Comparison of ENCODE assay signal across 8 cellular contexts in genomic region chr19:680287-681028, GRCh38. TPM values are rescaled to one million over a fixed set of nuclear protein-coding genes. Genes with fewer than 3 reads are reported as not detected.
DNase-seq lines count a peak whose midpoint lies in the region; ATAC-seq and TF ChIP-seq lines count a peak whose summit lies in the region.

No MANE protein-coding gene starts in this region.

- no peaks in the 10 kb centered on the region for H3K4me1 Mint-ChIP-seq in activated T-helper 17 cell treated with anti-CD3 and anti-CD28 coated beads, Interleukin-2, amount 50 U/mL, for 72 hours
- peaks cover 13% of the 10 kb centered on the region for H3K4me1 Mint-ChIP-seq in nephron progenitor cell
- peaks cover 6% of the 10 kb centered on the region for H3K4me1 Mint-ChIP-seq in stimulated activated naive CD8-positive, alpha-beta T cell treated with anti-CD3 and anti-CD28 coated beads, Interleukin-15, Interleukin-2, amounts not matched to agents 100 ng/mL and 50 ng/mL, for 24 hours (ENCODE audit: low read depth)

- H3K27ac Mint-ChIP-seq in activated T-helper 17 cell treated with anti-CD3 and anti-CD28 coated beads, Interleukin-2, amount 50 U/mL, for 72 hours = peak overlapping the region; percentile 95
- H3K27ac Mint-ChIP-seq in nephron progenitor cell = peak overlapping the region; percentile 98
- H3K27ac Mint-ChIP-seq in stimulated activated naive CD8-positive, alpha-beta T cell treated with anti-CD3 and anti-CD28 coated beads, Interleukin-15, Interleukin-2, amounts not matched to agents 100 ng/mL and 50 ng/mL, for 24 hours = peak overlapping the region; percentile 99

- H3K36me3 Mint-ChIP-seq in activated T-helper 17 cell treated with anti-CD3 and anti-CD28 coated beads, Interleukin-2, amount 50 U/mL, for 72 hours (ENCODE audit: low read depth) = no peaks in the 10 kb centered on the region
- no peaks in the 10 kb centered on the region for H3K36me3 Mint-ChIP-seq in nephron progenitor cell (ENCODE audit: low read depth)
- no peaks in the 10 kb centered on the region for H3K36me3 Mint-ChIP-seq in stimulated activated naive CD8-positive, alpha-beta T cell treated with anti-CD3 and anti-CD28 coated beads, Interleukin-15, Interleukin-2, amounts not matched to agents 100 ng/mL and 50 ng/mL, for 24 hours (ENCODE audit: low read depth)

- H3K4me3 ChIP-seq in fibroblast of pulmonary artery (replicated peaks; ENCODE audit: low read depth, low read length) = peak overlapping the region; percentile 60

- ATAC-seq in activated T-helper 17 cell treated with anti-CD3 and anti-CD28 coated beads, Interleukin-2, amount 50 U/mL, for 72 hours (replicated peaks) = peak; percentile 88

- H3K4me3 Mint-ChIP-seq in activated T-helper 17 cell treated with anti-CD3 and anti-CD28 coated beads, Interleukin-2, amount 50 U/mL, for 72 hours = peak overlapping the region; percentile 83
- peak overlapping the region; percentile 86 for H3K4me3 Mint-ChIP-seq in nephron progenitor cell
- H3K4me3 Mint-ChIP-seq in stimulated activated naive CD8-positive, alpha-beta T cell treated with anti-CD3 and anti-CD28 coated beads, Interleukin-15, Interleukin-2, amounts not matched to agents 100 ng/mL and 50 ng/mL, for 24 hours = peak overlapping the region; percentile 88

- TF ChIP-seq CTCF in fibroblast of pulmonary artery (IDR thresholded peaks at IDR 0.05; ENCODE audit: low read length, missing control alignments) = peak; percentile 7
- TF ChIP-seq CTCF in nephron progenitor cell (IDR thresholded peaks at IDR 0.05) = no peak

- no peaks in the 10 kb centered on the region for H3K9me3 Mint-ChIP-seq in activated T-helper 17 cell treated with anti-CD3 and anti-CD28 coated beads, Interleukin-2, amount 50 U/mL, for 72 hours
- H3K9me3 Mint-ChIP-seq in nephron progenitor cell = no peaks in the 10 kb centered on the region
- H3K9me3 Mint-ChIP-seq in stimulated activated naive CD8-positive, alpha-beta T cell treated with anti-CD3 and anti-CD28 coated beads, Interleukin-15, Interleukin-2, amounts not matched to agents 100 ng/mL and 50 ng/mL, for 24 hours = no peaks in the 10 kb centered on the region

- DNase-seq in ELF-1 (ENCODE audit: low read depth, low spot score) (peak; percentile 94), GOT3 (lab: John Stamatoyannopoulos, UW) (peak; percentile 94), LHCN-M2 (ENCODE audit: low read depth) (peak; percentile 94), RKO (ENCODE audit: low spot score) (peak; percentile 96), fibroblast of pulmonary artery (ENCODE audit: low read depth) (peak; percentile 99), nephron progenitor cell (peak; percentile 100)

- H3K27me3 Mint-ChIP-seq in activated T-helper 17 cell treated with anti-CD3 and anti-CD28 coated beads, Interleukin-2, amount 50 U/mL, for 72 hours = peaks cover under 1% of the 10 kb centered on the region
- H3K27me3 Mint-ChIP-seq in nephron progenitor cell (ENCODE audit: low read depth, poor library complexity) = peaks cover 15% of the 10 kb centered on the region
- H3K27me3 Mint-ChIP-seq in stimulated activated naive CD8-positive, alpha-beta T cell treated with anti-CD3 and anti-CD28 coated beads, Interleukin-15, Interleukin-2, amounts not matched to agents 100 ng/mL and 50 ng/mL, for 24 hours = peaks cover 1% of the 10 kb centered on the region

RNA-seq across cellular contexts. Expression of gene FSTL3, which starts 4.3 kb away (rescaled TPM):
- 125 and 217 TPM in 2 replicates for total RNA-seq in LHCN-M2 (2014; rRNA removed)
- 206 TPM for polyA plus RNA-seq in LHCN-M2 (2012)
- total RNA-seq in activated T-helper 17 cell treated with anti-CD3 and anti-CD28 coated beads, Interleukin-2, amount 50 U/mL, for 72 hours = 1 to 10 TPM; 7.0 to 9.1 TPM

RNA-seq across cellular contexts. Expression of gene PRSS57, which starts 14.8 kb away (rescaled TPM):
- total RNA-seq in LHCN-M2 (2014; rRNA removed) = not detected in 2 replicates
- not detected for polyA plus RNA-seq in LHCN-M2 (2012)
- not detected for total RNA-seq in activated T-helper 17 cell treated with anti-CD3 and anti-CD28 coated beads, Interleukin-2, amount 50 U/mL, for 72 hours

RNA-seq across cellular contexts. Expression of gene RNF126, which starts 17.4 kb away (rescaled TPM):
- total RNA-seq in LHCN-M2 (2014; rRNA removed) = 73.6 and 88.4 TPM in 2 replicates
- polyA plus RNA-seq in LHCN-M2 (2012) = 50.6 TPM
- total RNA-seq in activated T-helper 17 cell treated with anti-CD3 and anti-CD28 coated beads, Interleukin-2, amount 50 U/mL, for 72 hours = 100 to 1,000 TPM in 1 of 2 donors, 10 to 100 TPM in 1; 74.0 to 103 TPM

RNA-seq across cellular contexts. Expression of gene PALM, which starts 28.3 kb away (rescaled TPM):
- total RNA-seq in LHCN-M2 (2014; rRNA removed) = 2.2 and 2.3 TPM in 2 replicates
- polyA plus RNA-seq in LHCN-M2 (2012) = 16.1 TPM
- total RNA-seq in activated T-helper 17 cell treated with anti-CD3 and anti-CD28 coated beads, Interleukin-2, amount 50 U/mL, for 72 hours = under 1 TPM in 1 of 2 donors, not detected in 1; 0.26 TPM

RNA-seq across cellular contexts. Expression of gene FGF22, which starts 40.8 kb away (rescaled TPM):
- total RNA-seq in LHCN-M2 (2014; rRNA removed) = not detected in 2 replicates
- polyA plus RNA-seq in LHCN-M2 (2012) = 0.16 TPM
- 1 to 10 TPM in 1 of 2 donors, not detected in 1; 1.7 TPM for total RNA-seq in activated T-helper 17 cell treated with anti-CD3 and anti-CD28 coated beads, Interleukin-2, amount 50 U/mL, for 72 hours

Comparison
In these comparisons a context has a peak if more than half of its experiments do, and no peak if none do; other contexts are left out.
1. Peak in every context shown above with its lines: DNase-seq, ATAC-seq and H3K4me3 ChIP-seq.
2. RNA of gene FSTL3, which starts 4.3 kb away (total RNA-seq): 125 to 217 TPM in LHCN-M2; 7.0 to 9.1 TPM in activated T-helper 17 cell treated with anti-CD3 and anti-CD28 coated beads, Interleukin-2, amount 50 U/mL, for 72 hours; every median in the first group is over 10 times any median in the second.